Comparison of ENCODE assay signal across 1 cellular context in the genomic region with DNA sequence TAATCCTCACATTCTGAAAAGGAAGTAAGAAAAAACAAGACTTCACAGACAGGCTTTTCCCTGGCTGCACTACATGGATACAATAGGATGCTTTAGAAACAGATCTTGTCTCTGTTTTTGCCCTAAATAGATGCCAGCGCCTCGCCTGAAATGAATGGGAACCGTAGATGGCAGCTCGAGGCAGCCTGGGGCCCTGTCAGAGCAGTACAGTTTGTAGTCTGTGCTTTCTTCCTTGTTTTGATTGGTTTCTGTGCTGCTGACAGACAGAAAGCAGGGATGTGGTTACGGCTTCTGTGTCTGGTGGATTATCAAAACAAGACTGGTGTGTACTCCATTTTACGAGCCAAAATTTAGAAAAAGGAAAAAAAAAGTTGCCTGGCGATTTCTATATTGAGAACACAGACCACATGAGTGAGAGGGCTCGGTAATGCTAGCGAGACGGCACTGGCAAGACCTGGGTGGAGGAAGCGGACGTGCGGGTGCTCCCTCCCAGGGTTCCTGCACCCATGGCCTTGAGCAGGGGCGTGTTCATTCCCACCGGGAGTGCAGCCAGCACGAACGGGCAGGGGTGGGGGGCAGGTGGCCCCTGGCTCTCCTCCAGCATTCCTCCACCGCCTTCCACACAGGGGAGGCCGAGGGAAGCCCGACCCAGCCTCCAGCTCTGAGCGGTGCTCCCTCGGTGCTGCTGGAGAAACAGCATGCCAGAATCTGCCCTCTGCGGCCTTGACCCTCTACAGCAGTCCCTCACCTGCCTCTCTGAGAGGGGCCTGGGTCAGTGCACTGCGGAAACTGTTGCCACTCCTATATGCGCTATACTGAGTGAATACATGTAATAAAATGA.
TF ChIP-seq lines count a peak whose summit lies in the region.

No MANE protein-coding gene starts in this region.

TF ChIP-seq in HepG2, 621 proteins besides CTCF, POLR2A, EP300 and RAD21 (continued from another document and continues in another):
- TF ChIP-seq, protein P1, sequence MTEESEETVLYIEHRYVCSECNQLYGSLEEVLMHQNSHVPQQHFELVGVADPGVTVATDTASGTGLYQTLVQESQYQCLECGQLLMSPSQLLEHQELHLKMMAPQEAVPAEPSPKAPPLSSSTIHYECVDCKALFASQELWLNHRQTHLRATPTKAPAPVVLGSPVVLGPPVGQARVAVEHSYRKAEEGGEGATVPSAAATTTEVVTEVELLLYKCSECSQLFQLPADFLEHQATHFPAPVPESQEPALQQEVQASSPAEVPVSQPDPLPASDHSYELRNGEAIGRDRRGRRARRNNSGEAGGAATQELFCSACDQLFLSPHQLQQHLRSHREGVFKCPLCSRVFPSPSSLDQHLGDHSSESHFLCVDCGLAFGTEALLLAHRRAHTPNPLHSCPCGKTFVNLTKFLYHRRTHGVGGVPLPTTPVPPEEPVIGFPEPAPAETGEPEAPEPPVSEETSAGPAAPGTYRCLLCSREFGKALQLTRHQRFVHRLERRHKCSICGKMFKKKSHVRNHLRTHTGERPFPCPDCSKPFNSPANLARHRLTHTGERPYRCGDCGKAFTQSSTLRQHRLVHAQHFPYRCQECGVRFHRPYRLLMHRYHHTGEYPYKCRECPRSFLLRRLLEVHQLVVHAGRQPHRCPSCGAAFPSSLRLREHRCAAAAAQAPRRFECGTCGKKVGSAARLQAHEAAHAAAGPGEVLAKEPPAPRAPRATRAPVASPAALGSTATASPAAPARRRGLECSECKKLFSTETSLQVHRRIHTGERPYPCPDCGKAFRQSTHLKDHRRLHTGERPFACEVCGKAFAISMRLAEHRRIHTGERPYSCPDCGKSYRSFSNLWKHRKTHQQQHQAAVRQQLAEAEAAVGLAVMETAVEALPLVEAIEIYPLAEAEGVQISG (CRISPR knock-in tag; IDR thresholded peaks at IDR 0.05): peak; percentile 50; the same call in 1 of the 2 replicates
- TF ChIP-seq NR1H2 (CRISPR knock-in tag; IDR thresholded peaks at IDR 0.05; ENCODE audit: borderline replicate concordance, low read depth) (no peak), TBX2 (CRISPR knock-in tag; IDR thresholded peaks at IDR 0.05; ENCODE audit: borderline replicate concordance) (peak; percentile 74; the same call in 1 of the 2 replicates), ZNF839 (CRISPR knock-in tag; IDR thresholded peaks at IDR 0.05; ENCODE audit: borderline replicate concordance) (no peak), TEAD3 (CRISPR knock-in tag; optimal IDR thresholded peaks at IDR 0.05; ENCODE audit: borderline replicate concordance) (peak; percentile 91), FIP1L1 (IDR thresholded peaks at IDR 0.05; ENCODE audit: borderline replicate concordance, insufficient read depth, low read depth, low read length) (no peak), ZFY (CRISPR knock-in tag; IDR thresholded peaks at IDR 0.05) (peak; percentile 43; the same call in 1 of the 2 replicates), RARA (CRISPR knock-in tag; IDR thresholded peaks at IDR 0.05) (peak; percentile 76), ZNF83 (CRISPR knock-in tag; IDR thresholded peaks at IDR 0.05; ENCODE audit: borderline replicate concordance) (no peak), HNRNPL (IDR thresholded peaks at IDR 0.05; ENCODE audit: low read depth, low read length) (0 out of 2 replicates have a peak, but pooled peaks have one; percentile 44), NFYB (CRISPR knock-in tag; IDR thresholded peaks at IDR 0.05) (no peak), MIXL1 (CRISPR knock-in tag; IDR thresholded peaks at IDR 0.05) (no peak), MXD4 (CRISPR knock-in tag; IDR thresholded peaks at IDR 0.05) (peak; percentile 32; the same call in 1 of the 2 replicates), ZNF850 (CRISPR knock-in tag; conservative IDR thresholded peaks at IDR 0.05) (no peak), ZMYM3 (CRISPR knock-in tag; IDR thresholded peaks at IDR 0.05) (peak; percentile 81), ATF1 (CRISPR knock-in tag; IDR thresholded peaks at IDR 0.05) (no peak), HOXA7 (CRISPR knock-in tag; IDR thresholded peaks at IDR 0.05) (no peak), ZSCAN12 (CRISPR knock-in tag; IDR thresholded peaks at IDR 0.05) (0 out of 2 replicates have a peak, but pooled peaks have one; percentile 36), HNF4A (CRISPR knock-in tag; IDR thresholded peaks at IDR 0.05) (peak; percentile 65), ZFP90 (CRISPR knock-in tag; IDR thresholded peaks at IDR 0.05; ENCODE audit: borderline replicate concordance) (peak; percentile 83), ZNF589 (CRISPR knock-in tag; conservative IDR thresholded peaks at IDR 0.05) (no peak), GABPA (IDR thresholded peaks at IDR 0.05; ENCODE audit: low read depth, low read length) (no peak), GABPA (CRISPR knock-in tag; IDR thresholded peaks at IDR 0.05; ENCODE audit: low read depth) (0 out of 2 replicates have a peak, but pooled peaks have one; percentile 19), CBFB (CRISPR knock-in tag; IDR thresholded peaks at IDR 0.05) (no peak), POLR2AphosphoS2 (IDR thresholded peaks at IDR 0.05; ENCODE audit: low read depth, low read length) (no peak), HMG20A (CRISPR knock-in tag; IDR thresholded peaks at IDR 0.05; ENCODE audit: borderline replicate concordance) (peak; percentile 65; the same call in 1 of the 2 replicates), SKI (IDR thresholded peaks at IDR 0.05; ENCODE audit: partially characterized antibody) (peak; percentile 17), LCORL (IDR thresholded peaks at IDR 0.05) (no peak), LCORL (CRISPR knock-in tag; IDR thresholded peaks at IDR 0.05) (peak; percentile 94), HOXA3 (CRISPR knock-in tag; IDR thresholded peaks at IDR 0.05) (peak; percentile 69; the same call in 1 of the 2 replicates), EED (CRISPR knock-in tag; IDR thresholded peaks at IDR 0.05) (no peak), AHR (CRISPR knock-in tag; IDR thresholded peaks at IDR 0.05) (no peak)
- TF ChIP-seq, protein P2, sequence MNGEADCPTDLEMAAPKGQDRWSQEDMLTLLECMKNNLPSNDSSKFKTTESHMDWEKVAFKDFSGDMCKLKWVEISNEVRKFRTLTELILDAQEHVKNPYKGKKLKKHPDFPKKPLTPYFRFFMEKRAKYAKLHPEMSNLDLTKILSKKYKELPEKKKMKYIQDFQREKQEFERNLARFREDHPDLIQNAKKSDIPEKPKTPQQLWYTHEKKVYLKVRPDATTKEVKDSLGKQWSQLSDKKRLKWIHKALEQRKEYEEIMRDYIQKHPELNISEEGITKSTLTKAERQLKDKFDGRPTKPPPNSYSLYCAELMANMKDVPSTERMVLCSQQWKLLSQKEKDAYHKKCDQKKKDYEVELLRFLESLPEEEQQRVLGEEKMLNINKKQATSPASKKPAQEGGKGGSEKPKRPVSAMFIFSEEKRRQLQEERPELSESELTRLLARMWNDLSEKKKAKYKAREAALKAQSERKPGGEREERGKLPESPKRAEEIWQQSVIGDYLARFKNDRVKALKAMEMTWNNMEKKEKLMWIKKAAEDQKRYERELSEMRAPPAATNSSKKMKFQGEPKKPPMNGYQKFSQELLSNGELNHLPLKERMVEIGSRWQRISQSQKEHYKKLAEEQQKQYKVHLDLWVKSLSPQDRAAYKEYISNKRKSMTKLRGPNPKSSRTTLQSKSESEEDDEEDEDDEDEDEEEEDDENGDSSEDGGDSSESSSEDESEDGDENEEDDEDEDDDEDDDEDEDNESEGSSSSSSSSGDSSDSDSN (CRISPR knock-in tag; IDR thresholded peaks at IDR 0.05): peak; percentile 89
- TF ChIP-seq, protein P3, sequence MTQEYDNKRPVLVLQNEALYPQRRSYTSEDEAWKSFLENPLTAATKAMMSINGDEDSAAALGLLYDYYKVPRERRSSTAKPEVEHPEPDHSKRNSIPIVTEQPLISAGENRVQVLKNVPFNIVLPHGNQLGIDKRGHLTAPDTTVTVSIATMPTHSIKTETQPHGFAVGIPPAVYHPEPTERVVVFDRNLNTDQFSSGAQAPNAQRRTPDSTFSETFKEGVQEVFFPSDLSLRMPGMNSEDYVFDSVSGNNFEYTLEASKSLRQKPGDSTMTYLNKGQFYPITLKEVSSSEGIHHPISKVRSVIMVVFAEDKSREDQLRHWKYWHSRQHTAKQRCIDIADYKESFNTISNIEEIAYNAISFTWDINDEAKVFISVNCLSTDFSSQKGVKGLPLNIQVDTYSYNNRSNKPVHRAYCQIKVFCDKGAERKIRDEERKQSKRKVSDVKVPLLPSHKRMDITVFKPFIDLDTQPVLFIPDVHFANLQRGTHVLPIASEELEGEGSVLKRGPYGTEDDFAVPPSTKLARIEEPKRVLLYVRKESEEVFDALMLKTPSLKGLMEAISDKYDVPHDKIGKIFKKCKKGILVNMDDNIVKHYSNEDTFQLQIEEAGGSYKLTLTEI (CRISPR knock-in tag; conservative IDR thresholded peaks at IDR 0.05): no peak
- TF ChIP-seq, protein P4, sequence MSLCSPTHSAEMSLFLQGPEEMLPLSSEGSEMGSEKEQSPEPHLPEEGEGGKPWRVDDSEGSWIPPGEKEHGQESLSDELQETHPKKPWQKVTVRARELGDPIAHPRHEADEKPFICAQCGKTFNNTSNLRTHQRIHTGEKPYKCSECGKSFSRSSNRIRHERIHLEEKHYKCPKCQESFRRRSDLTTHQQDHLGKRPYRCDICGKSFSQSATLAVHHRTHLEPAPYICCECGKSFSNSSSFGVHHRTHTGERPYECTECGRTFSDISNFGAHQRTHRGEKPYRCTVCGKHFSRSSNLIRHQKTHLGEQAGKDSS (CRISPR knock-in tag; IDR thresholded peaks at IDR 0.05; ENCODE audit: borderline replicate concordance, low read depth): peak; percentile 66; the same call in 1 of the 2 replicates
- TF ChIP-seq, protein P5, sequence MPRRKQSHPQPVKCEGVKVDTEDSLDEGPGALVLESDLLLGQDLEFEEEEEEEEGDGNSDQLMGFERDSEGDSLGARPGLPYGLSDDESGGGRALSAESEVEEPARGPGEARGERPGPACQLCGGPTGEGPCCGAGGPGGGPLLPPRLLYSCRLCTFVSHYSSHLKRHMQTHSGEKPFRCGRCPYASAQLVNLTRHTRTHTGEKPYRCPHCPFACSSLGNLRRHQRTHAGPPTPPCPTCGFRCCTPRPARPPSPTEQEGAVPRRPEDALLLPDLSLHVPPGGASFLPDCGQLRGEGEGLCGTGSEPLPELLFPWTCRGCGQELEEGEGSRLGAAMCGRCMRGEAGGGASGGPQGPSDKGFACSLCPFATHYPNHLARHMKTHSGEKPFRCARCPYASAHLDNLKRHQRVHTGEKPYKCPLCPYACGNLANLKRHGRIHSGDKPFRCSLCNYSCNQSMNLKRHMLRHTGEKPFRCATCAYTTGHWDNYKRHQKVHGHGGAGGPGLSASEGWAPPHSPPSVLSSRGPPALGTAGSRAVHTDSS (CRISPR knock-in tag; conservative IDR thresholded peaks at IDR 0.05): no peak
- TF ChIP-seq, protein P6, sequence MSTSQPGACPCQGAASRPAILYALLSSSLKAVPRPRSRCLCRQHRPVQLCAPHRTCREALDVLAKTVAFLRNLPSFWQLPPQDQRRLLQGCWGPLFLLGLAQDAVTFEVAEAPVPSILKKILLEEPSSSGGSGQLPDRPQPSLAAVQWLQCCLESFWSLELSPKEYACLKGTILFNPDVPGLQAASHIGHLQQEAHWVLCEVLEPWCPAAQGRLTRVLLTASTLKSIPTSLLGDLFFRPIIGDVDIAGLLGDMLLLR (CRISPR knock-in tag; IDR thresholded peaks at IDR 0.05): 0 out of 2 replicates have a peak, but pooled peaks have one; percentile 48
- TF ChIP-seq, protein P7, sequence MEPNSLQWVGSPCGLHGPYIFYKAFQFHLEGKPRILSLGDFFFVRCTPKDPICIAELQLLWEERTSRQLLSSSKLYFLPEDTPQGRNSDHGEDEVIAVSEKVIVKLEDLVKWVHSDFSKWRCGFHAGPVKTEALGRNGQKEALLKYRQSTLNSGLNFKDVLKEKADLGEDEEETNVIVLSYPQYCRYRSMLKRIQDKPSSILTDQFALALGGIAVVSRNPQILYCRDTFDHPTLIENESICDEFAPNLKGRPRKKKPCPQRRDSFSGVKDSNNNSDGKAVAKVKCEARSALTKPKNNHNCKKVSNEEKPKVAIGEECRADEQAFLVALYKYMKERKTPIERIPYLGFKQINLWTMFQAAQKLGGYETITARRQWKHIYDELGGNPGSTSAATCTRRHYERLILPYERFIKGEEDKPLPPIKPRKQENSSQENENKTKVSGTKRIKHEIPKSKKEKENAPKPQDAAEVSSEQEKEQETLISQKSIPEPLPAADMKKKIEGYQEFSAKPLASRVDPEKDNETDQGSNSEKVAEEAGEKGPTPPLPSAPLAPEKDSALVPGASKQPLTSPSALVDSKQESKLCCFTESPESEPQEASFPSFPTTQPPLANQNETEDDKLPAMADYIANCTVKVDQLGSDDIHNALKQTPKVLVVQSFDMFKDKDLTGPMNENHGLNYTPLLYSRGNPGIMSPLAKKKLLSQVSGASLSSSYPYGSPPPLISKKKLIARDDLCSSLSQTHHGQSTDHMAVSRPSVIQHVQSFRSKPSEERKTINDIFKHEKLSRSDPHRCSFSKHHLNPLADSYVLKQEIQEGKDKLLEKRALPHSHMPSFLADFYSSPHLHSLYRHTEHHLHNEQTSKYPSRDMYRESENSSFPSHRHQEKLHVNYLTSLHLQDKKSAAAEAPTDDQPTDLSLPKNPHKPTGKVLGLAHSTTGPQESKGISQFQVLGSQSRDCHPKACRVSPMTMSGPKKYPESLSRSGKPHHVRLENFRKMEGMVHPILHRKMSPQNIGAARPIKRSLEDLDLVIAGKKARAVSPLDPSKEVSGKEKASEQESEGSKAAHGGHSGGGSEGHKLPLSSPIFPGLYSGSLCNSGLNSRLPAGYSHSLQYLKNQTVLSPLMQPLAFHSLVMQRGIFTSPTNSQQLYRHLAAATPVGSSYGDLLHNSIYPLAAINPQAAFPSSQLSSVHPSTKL (CRISPR knock-in tag; IDR thresholded peaks at IDR 0.05): peak; percentile 90
- TF ChIP-seq, protein P8, sequence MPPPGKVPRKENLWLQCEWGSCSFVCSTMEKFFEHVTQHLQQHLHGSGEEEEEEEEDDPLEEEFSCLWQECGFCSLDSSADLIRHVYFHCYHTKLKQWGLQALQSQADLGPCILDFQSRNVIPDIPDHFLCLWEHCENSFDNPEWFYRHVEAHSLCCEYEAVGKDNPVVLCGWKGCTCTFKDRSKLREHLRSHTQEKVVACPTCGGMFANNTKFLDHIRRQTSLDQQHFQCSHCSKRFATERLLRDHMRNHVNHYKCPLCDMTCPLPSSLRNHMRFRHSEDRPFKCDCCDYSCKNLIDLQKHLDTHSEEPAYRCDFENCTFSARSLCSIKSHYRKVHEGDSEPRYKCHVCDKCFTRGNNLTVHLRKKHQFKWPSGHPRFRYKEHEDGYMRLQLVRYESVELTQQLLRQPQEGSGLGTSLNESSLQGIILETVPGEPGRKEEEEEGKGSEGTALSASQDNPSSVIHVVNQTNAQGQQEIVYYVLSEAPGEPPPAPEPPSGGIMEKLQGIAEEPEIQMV (CRISPR knock-in tag; IDR thresholded peaks at IDR 0.05; ENCODE audit: low read depth): peak; percentile 90; the same call in 1 of the 2 replicates
- TF ChIP-seq, protein P9, sequence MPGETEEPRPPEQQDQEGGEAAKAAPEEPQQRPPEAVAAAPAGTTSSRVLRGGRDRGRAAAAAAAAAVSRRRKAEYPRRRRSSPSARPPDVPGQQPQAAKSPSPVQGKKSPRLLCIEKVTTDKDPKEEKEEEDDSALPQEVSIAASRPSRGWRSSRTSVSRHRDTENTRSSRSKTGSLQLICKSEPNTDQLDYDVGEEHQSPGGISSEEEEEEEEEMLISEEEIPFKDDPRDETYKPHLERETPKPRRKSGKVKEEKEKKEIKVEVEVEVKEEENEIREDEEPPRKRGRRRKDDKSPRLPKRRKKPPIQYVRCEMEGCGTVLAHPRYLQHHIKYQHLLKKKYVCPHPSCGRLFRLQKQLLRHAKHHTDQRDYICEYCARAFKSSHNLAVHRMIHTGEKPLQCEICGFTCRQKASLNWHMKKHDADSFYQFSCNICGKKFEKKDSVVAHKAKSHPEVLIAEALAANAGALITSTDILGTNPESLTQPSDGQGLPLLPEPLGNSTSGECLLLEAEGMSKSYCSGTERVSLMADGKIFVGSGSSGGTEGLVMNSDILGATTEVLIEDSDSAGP (CRISPR knock-in tag; IDR thresholded peaks at IDR 0.05; ENCODE audit: borderline replicate concordance): peak; percentile 69; the same call in 1 of the 2 replicates
